ENCODE assay signal across 11 cellular contexts in the genomic region with DNA sequence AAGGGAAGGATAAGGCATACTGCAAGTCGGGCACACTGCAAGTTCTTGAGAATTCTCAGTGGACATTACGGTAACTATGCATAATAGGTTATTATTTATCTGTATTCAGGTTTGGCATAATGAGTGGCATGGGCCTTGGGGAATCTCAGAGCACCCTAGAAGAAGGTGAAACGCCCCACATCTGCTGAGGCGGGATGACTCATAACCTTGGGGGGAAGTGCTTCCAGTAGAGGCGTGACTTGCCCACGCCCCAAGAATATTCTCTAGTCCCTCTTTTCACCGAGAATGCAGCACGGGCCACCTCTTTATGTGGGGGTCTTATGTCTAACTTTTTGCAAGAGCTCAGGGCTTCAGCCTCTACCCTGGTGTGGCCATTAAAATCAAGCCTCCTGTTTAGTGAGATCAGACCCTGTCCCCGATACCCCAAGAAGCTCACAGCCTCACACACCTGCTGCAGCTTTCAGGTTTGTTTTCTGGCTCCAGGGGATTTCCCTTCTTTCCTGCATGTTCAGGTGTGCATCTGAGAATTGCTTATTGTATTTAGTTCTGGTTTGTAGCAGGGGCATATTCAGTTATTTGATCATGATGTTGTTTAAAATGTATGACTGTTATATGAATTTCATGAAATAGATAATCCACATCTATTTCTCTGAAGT. TPM values are rescaled to one million over a fixed set of nuclear protein-coding genes. Genes with fewer than 3 reads are reported as not detected.
DNase-seq lines count a peak whose midpoint lies in the region; ATAC-seq and FAIRE-seq lines count a peak whose summit lies in the region.
"Had no signal": no experiment of that assay in that cellular context is flagged by ENCODE, and none has a peak within 500 bp of the region (broad histone marks: within the 10 kb centered on the region; RNA-seq: fewer than 3 reads in every experiment).

No MANE protein-coding gene starts in this region.

- H3K27me3 Mint-ChIP-seq in stimulated activated memory B cell treated with anti-CD40 and anti-IgM and Interleukin-4, amounts not matched to agents 10 μg/mL and 1 μg/mL and 100 μg/mL, for 72 hours: no peaks in the 10 kb centered on the region
- H3K27me3 Mint-ChIP-seq in activated CD4-positive, alpha-beta memory T cell treated with anti-CD3 and anti-CD28 coated beads, Interleukin-2, amount 10 ng/mL, durations not matched to agents 7 days and 5 days: no peaks in the 10 kb centered on the region

- no peak overlapping the region for H3K4me3 ChIP-seq in HAP-1

- H3K4me1 ChIP-seq in HAP-1: no peaks in the 10 kb centered on the region

- H3K9me3 Mint-ChIP-seq in stimulated activated memory B cell treated with anti-CD40 and anti-IgM and Interleukin-4, amounts not matched to agents 10 μg/mL and 1 μg/mL and 100 μg/mL, for 72 hours: no peaks in the 10 kb centered on the region
- no peaks in the 10 kb centered on the region for H3K9me3 Mint-ChIP-seq in activated CD4-positive, alpha-beta memory T cell treated with anti-CD3 and anti-CD28 coated beads, Interleukin-2, amount 10 ng/mL, durations not matched to agents 7 days and 5 days

- H3K9me3 ChIP-seq in HAP-1: no peaks in the 10 kb centered on the region

- peak; percentile 80 for FAIRE-seq in GM19239 (lab: Jason Lieb, UNC)
- FAIRE-seq: small intestine had no signal

- peaks cover 21% of the 10 kb centered on the region for H3K36me3 Mint-ChIP-seq in stimulated activated memory B cell treated with anti-CD40 and anti-IgM and Interleukin-4, amounts not matched to agents 10 μg/mL and 1 μg/mL and 100 μg/mL, for 72 hours
- peaks cover 12% of the 10 kb centered on the region for H3K36me3 Mint-ChIP-seq in activated CD4-positive, alpha-beta memory T cell treated with anti-CD3 and anti-CD28 coated beads, Interleukin-2, amount 10 ng/mL, durations not matched to agents 7 days and 5 days (ENCODE audit: low read depth)

- CTCF ChIA-PET in activated CD4-positive, alpha-beta memory T cell treated with anti-CD3 and anti-CD28 coated beads, Interleukin-2, amount 10 ng/mL, durations not matched to agents 7 days and 5 days (lab: Charles Lee): interaction anchor here (1.8 kb wide), 1 partner anchor 44 kb away, joined by 7 read pairs; no protein-coding TSS in a partner anchor

- peaks cover 26% of the 10 kb centered on the region for H3K4me1 Mint-ChIP-seq in stimulated activated memory B cell treated with anti-CD40 and anti-IgM and Interleukin-4, amounts not matched to agents 10 μg/mL and 1 μg/mL and 100 μg/mL, for 72 hours
- peaks cover 12% of the 10 kb centered on the region for H3K4me1 Mint-ChIP-seq in activated CD4-positive, alpha-beta memory T cell treated with anti-CD3 and anti-CD28 coated beads, Interleukin-2, amount 10 ng/mL, durations not matched to agents 7 days and 5 days

- H3K27me3 ChIP-seq in HAP-1 (ENCODE audit: low read depth): no peaks in the 10 kb centered on the region

- no peaks in the 10 kb centered on the region for H3K36me3 ChIP-seq in HAP-1 (replicated peaks)

- POLR2A ChIA-PET in activated CD4-positive, alpha-beta memory T cell treated with anti-CD3 and anti-CD28 coated beads, Interleukin-2, amount 10 ng/mL, durations not matched to agents 7 days and 5 days (lab: Charles Lee): no interaction called here

- H3K27ac Mint-ChIP-seq in stimulated activated memory B cell treated with anti-CD40 and anti-IgM and Interleukin-4, amounts not matched to agents 10 μg/mL and 1 μg/mL and 100 μg/mL, for 72 hours: peak overlapping the region; percentile 69
- H3K27ac Mint-ChIP-seq in activated CD4-positive, alpha-beta memory T cell treated with anti-CD3 and anti-CD28 coated beads, Interleukin-2, amount 10 ng/mL, durations not matched to agents 7 days and 5 days: no peak overlapping the region

- H3K4me3 Mint-ChIP-seq in stimulated activated memory B cell treated with anti-CD40 and anti-IgM and Interleukin-4, amounts not matched to agents 10 μg/mL and 1 μg/mL and 100 μg/mL, for 72 hours: peak overlapping the region; percentile 68
- H3K4me3 Mint-ChIP-seq in activated CD4-positive, alpha-beta memory T cell treated with anti-CD3 and anti-CD28 coated beads, Interleukin-2, amount 10 ng/mL, durations not matched to agents 7 days and 5 days: no peak overlapping the region

- ATAC-seq in HG02588 (IDR thresholded peaks at IDR 0.05; ENCODE audit: unreplicated experiment) (peak; percentile 78), HG03432 (IDR thresholded peaks at IDR 0.05; ENCODE audit: unreplicated experiment) (peak; percentile 93)
- ATAC-seq in stimulated activated memory B cell treated with anti-CD40 and anti-IgM and Interleukin-4, amounts not matched to agents 10 μg/mL and 1 μg/mL and 100 μg/mL, for 72 hours: peak; percentile 93
- ATAC-seq: PC-3 had no signal

- DNase-seq in GM19239 (ENCODE audit: insufficient read length, low spot score) (peak; percentile 36), HAP-1 (ENCODE audit: low spot score in 2 of 2) (no peak)
- DNase-seq in stimulated activated CD4-positive, alpha-beta T cell treated with anti-CD3 and anti-CD28 coated beads, Interleukin-2, amount 100 ng/mL, for 48 hours: no peak
- DNase-seq in activated CD4-positive, alpha-beta memory T cell treated with anti-CD3 and anti-CD28 coated beads, Interleukin-2, amount 10 ng/mL, durations not matched to agents 7 days and 5 days: no peak
- DNase-seq: activated effector memory CD4-positive, alpha-beta T cell treated with Interleukin-2 at 50 U/mL for 16 hours; NCI-H1092; PC-3 had no signal

- in situ Hi-C loops in HAP-1 (cut with MboI; ENCODE audit: low sequenced_read_pairs): no loop called here

RNA-seq across cellular contexts. Expression of a gene that starts 19.1 kb away (rescaled TPM):
- 10 to 100 TPM in 1 of 2 experiments, 1 to 10 TPM in 1; 9.7 to 10.7 TPM for total RNA-seq in activated CD4-positive, alpha-beta memory T cell treated with anti-CD3 and anti-CD28 coated beads, Interleukin-2, amount 10 ng/mL, durations not matched to agents 7 days and 5 days
